In the genomic region with DNA sequence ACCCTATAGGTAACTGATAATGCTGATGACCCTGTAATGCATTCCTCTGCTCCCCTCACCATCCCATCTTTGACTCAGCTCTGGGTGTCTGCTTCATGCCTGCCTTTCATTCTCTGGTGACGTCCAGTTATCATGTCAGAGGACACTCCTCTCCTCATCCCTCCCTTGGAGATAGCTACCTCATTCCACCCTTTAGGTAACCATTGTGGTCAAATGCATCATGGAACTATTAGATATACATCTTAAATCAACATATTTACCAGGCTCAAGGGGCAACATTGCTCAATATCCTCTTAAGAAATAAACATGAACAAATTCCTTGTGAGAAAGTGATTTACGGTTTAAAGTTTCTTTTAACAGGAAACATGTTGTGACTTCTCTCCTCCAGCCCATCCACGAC, we compare ENCODE assay signal across 19 cellular contexts.
A peak's percentile ranks its signal among the peaks of the same experiment; 100 is the strongest.
DNase-seq lines count a peak whose midpoint lies in the region; ATAC-seq, FAIRE-seq and TF ChIP-seq lines count a peak whose summit lies in the region.
"Had no signal": no experiment of that assay in that cellular context is flagged by ENCODE, and none has a peak within 500 bp of the region (broad histone marks: within the 10 kb centered on the region; RNA-seq: fewer than 3 reads in every experiment).

No MANE protein-coding gene starts in this region.

- 31 to 37% methylated on average over 3 of the region's 3 CpGs for WGBS in pancreas, 2 donors

- H4K20me1 ChIP-seq in osteoblast (ENCODE audit: insufficient read depth, low read length): no peaks in the 10 kb centered on the region

- H2AFZ ChIP-seq in osteoblast (ENCODE audit: low read length): peak overlapping the region; percentile 36

- TF ChIP-seq CTCF in osteoblast (IDR thresholded peaks at IDR 0.05; ENCODE audit: extremely low read depth, low read depth, low read length) (no peak), pancreas (IDR thresholded peaks at IDR 0.05) (no peak)

- ATAC-seq in GM18505 (IDR thresholded peaks at IDR 0.05; ENCODE audit: unreplicated experiment): no peak
- no peak for ATAC-seq in pancreas
- ATAC-seq: psoas muscle had no signal

- no peak overlapping the region for H3K4me2 ChIP-seq in osteoblast (ENCODE audit: insufficient read depth, low read length)
- H3K4me2 ChIP-seq: KMS-11 had no signal

- no peaks in the 10 kb centered on the region for H3K79me2 ChIP-seq in osteoblast (ENCODE audit: insufficient read depth, low read length)

- H3K4me1 ChIP-seq in osteoblast (ENCODE audit: insufficient read depth, low read length) (no peaks in the 10 kb centered on the region), pancreas (no peaks in the 10 kb centered on the region)
- H3K4me1 ChIP-seq: left ventricle myocardium inferior, psoas muscle had no signal

- H3K9me3 ChIP-seq in osteoblast (ENCODE audit: low read depth, low read length) (no peaks in the 10 kb centered on the region), pancreas (no peaks in the 10 kb centered on the region)

- intact Hi-C loops in pancreas (cut with DNase I): no loop called here

- H3K27ac ChIP-seq in osteoblast (ENCODE audit: low read depth, low read length) (no peak overlapping the region), pancreas (no peak overlapping the region)
- H3K27ac ChIP-seq: KMS-11, left ventricle myocardium inferior, psoas muscle had no signal

- DNase-seq in EH (ENCODE audit: low read depth) (peak; percentile 87), M059J (ENCODE audit: low read depth) (peak; percentile 87), dedifferentiated amniotic fluid mesenchymal stem cell (ENCODE audit: extremely low spot score) (peak; percentile 34), osteoblast (ENCODE audit: insufficient read length, low spot score, missing footprints) (no peak), putamen (ENCODE audit: low spot score) (no peak), pancreas (no peak)
- DNase-seq: activated B cell treated with CpG ODN at 0.5 μM for 24 hours, amniotic stem cell, C1 segment of cervical spinal cord, DMS79, hypothalamus, left ventricle myocardium inferior, NCI-H1694, NCI-H510A treated with DMSO at 0.1 percent for 48 hours, OCI-M1, psoas muscle had no signal

- no peak overlapping the region for H3K4me3 ChIP-seq in osteoblast (ENCODE audit: insufficient read depth, low read length)
- no peak overlapping the region for H3K4me3 ChIP-seq in pancreas
- H3K4me3 ChIP-seq: left ventricle myocardium inferior, psoas muscle had no signal

- FAIRE-seq in pancreas (lab: Jason Lieb, UNC): no peak
- FAIRE-seq: colon had no signal

- TF ChIP-seq POLR2A in GM18505 (IDR thresholded peaks at IDR 0.05; ENCODE audit: borderline replicate concordance, extremely low read depth, insufficient read depth, insufficient read length): no peak

- H3K36me3 ChIP-seq in osteoblast (ENCODE audit: insufficient read depth, low read length) (no peaks in the 10 kb centered on the region), pancreas (no peaks in the 10 kb centered on the region)
- H3K36me3 ChIP-seq: left ventricle myocardium inferior had no signal

- H3K27me3 ChIP-seq in osteoblast (ENCODE audit: insufficient read depth, low read length): no peaks in the 10 kb centered on the region
- H3K27me3 ChIP-seq in pancreas: no peaks in the 10 kb centered on the region

Comparison
In these comparisons a context has a peak if more than half of its experiments do, and no peak if none do; other contexts are left out.
1. DNase-seq: peak in EH (single experiment), M059J (single experiment) and dedifferentiated amniotic fluid mesenchymal stem cell (single experiment); none in osteoblast (single experiment), putamen (single experiment) and pancreas (0 of 6).